9 cellular contexts compared by ENCODE assay signal in the genomic region with DNA sequence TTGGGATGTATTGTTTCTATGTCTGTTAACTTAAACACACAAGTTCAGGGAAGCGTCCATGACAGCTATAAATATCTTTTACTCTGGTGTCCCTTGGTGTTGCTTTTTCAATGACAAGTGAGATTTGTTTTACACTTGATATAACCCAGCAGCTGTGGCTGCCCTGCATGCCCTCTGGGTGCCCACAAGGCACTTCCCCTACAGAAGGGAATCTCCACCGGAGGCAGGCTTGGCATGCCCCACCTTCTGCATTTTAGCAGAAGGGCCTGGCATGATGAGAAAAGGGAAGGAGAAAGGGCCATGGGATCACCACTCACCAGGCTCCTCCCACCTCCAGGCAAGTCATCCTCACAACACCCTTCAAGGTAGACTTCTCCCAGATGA. TPM values are rescaled to one million over a fixed set of nuclear protein-coding genes. Genes with fewer than 3 reads are reported as not detected.
DNase-seq lines count a peak whose midpoint lies in the region; ATAC-seq and TF ChIP-seq lines count a peak whose summit lies in the region.
"Had no signal": no experiment of that assay in that cellular context is flagged by ENCODE, and none has a peak within 500 bp of the region (broad histone marks: within the 10 kb centered on the region; RNA-seq: fewer than 3 reads in every experiment).

No MANE protein-coding gene starts in this region.

- DNase-seq in MM.1S, result peak; percentile 42
- DNase-seq in colonic mucosa, result peak; percentile 31
- no peak for DNase-seq in thoracic aorta (ENCODE audit: low spot score)
- no peak for DNase-seq in NCI-H82 (lab: John Stamatoyannopoulos, UW)
- no peak for DNase-seq in NCI-H1105 (lab: John Stamatoyannopoulos, UW)
- no peak for DNase-seq in kidney glomerular epithelial cell (lab: John Stamatoyannopoulos, UW)
- DNase-seq in cerebellar nuclear complex (lab: John Stamatoyannopoulos, UW), result no peak
- DNase-seq: activated CD4-positive, alpha-beta memory T cell treated with anti-CD3 and anti-CD28 coated beads for 36 hours had no signal

- no peaks in the 10 kb centered on the region for H3K27me3 ChIP-seq in MM.1S (replicated peaks; ENCODE audit: insufficient read depth, low read length)
- H3K27me3 ChIP-seq in colonic mucosa, result no peaks in the 10 kb centered on the region
- no peaks in the 10 kb centered on the region for H3K27me3 ChIP-seq in muscle layer of duodenum (ENCODE audit: low read depth, low read length)
- H3K27me3 ChIP-seq in thoracic aorta (replicated peaks; ENCODE audit: insufficient read depth), result no peaks in the 10 kb centered on the region

- H3K4me1 ChIP-seq in MM.1S (ENCODE audit: low read length) (peaks cover 61% of the 10 kb centered on the region), colonic mucosa (no peaks in the 10 kb centered on the region), muscle layer of duodenum (ENCODE audit: control insufficient read depth in 1 of 2, insufficient read depth in 2 of 2, low read length in 2 of 2) (peaks cover 25 to 67% of the 10 kb centered on the region in 2 donors), thoracic aorta (ENCODE audit: control insufficient read depth in 1 of 2, low read depth in 2 of 2) (peaks cover 49 to 86% of the 10 kb centered on the region in 2 donors)

- H3K4me2 ChIP-seq in MM.1S (ENCODE audit: low read depth, low read length), result peak overlapping the region; percentile 72

- H3K36me3 ChIP-seq in MM.1S (replicated peaks; ENCODE audit: insufficient read depth, low read length) (no peaks in the 10 kb centered on the region), colonic mucosa (no peaks in the 10 kb centered on the region), muscle layer of duodenum (ENCODE audit: control insufficient read depth in 1 of 2, insufficient read depth in 2 of 2, low read length in 2 of 2) (peaks cover 3 to 10% of the 10 kb centered on the region in 2 donors), thoracic aorta (peaks cover 6% of the 10 kb centered on the region)

- no peaks in the 10 kb centered on the region for H3K9me2 ChIP-seq in MM.1S (replicated peaks; ENCODE audit: insufficient read depth, low read length)

- peak; percentile 11; the same call in 1 of the 2 replicates for TF ChIP-seq CTCF in MM.1S (IDR thresholded peaks at IDR 0.05; ENCODE audit: low read length)
- TF ChIP-seq CTCF in colonic mucosa (IDR thresholded peaks at IDR 0.05), result no peak
- TF ChIP-seq CTCF in thoracic aorta (IDR thresholded peaks at IDR 0.05), result no peak

- H3K79me2 ChIP-seq in MM.1S (ENCODE audit: low read length), result peaks cover 91% of the 10 kb centered on the region

- H3K9me3 ChIP-seq in MM.1S (replicated peaks; ENCODE audit: insufficient read depth, low read length) (no peaks in the 10 kb centered on the region), colonic mucosa (no peaks in the 10 kb centered on the region), muscle layer of duodenum (ENCODE audit: control insufficient read depth in 1 of 2, low read length in 2 of 2) (no peaks in the 10 kb centered on the region), thoracic aorta (no peaks in the 10 kb centered on the region)

- H3K4me3 ChIP-seq in MM.1S (ENCODE audit: low read length) (no peak overlapping the region; the same call in 1 of the 2 replicates), colonic mucosa (no peak overlapping the region), muscle layer of duodenum (ENCODE audit: low read depth in 1 of 2, low read length in 2 of 2) (no peak overlapping the region), thoracic aorta (peak overlapping the region; percentile 4)

- intact Hi-C loops in colonic mucosa (cut with DNase I), result no loop called here

- H3F3A ChIP-seq in MM.1S (ENCODE audit: insufficient read depth, low read length), result peaks cover 37% of the 10 kb centered on the region

- H4K20me1 ChIP-seq in MM.1S (ENCODE audit: insufficient read depth, low read length), result no peaks in the 10 kb centered on the region

- ATAC-seq in thoracic aorta (ENCODE audit: insufficient number of reproducible peaks, low FRiP score, low read depth), result no peak

- H3K27ac ChIP-seq in MM.1S (ENCODE audit: low read length) (peak overlapping the region; percentile 78; the same call in 1 of the 2 replicates), colonic mucosa (no peak overlapping the region), muscle layer of duodenum (ENCODE audit: low read length) (peak overlapping the region; percentile 52), thoracic aorta (peak overlapping the region in 1 of 2 donors; percentile 59)

- H3K9ac ChIP-seq in MM.1S (ENCODE audit: low read length) (peak overlapping the region; percentile 33; the same call in 1 of the 2 replicates), colonic mucosa (ENCODE audit: low read depth in 2 of 2, low read length in 2 of 2) (no peak overlapping the region)

- no peak overlapping the region for H2AFZ ChIP-seq in MM.1S (ENCODE audit: low read length)

RNA-seq across cellular contexts. Expression of a gene that starts 5.7 kb away (rescaled TPM):
- total RNA-seq in colonic mucosa, result 1 to 10 TPM; 1.5 to 3.6 TPM
- 1 to 10 TPM; 1.9 to 7.4 TPM for total RNA-seq in thoracic aorta

RNA-seq across cellular contexts. Expression of a gene that starts 5.8 kb away (rescaled TPM):
- total RNA-seq in colonic mucosa (10 to 100 TPM in 1 of 2 donors, 1 to 10 TPM in 1; 7.0 to 22.5 TPM), thoracic aorta (100 to 1,000 TPM; 116 to 134 TPM)

Comparison
In these comparisons a context has a peak if more than half of its experiments do, and no peak if none do; other contexts are left out.
1. DNase-seq: peak in MM.1S (single experiment) and colonic mucosa (single experiment); none in thoracic aorta (single experiment), NCI-H82 (single experiment), NCI-H1105 (single experiment), kidney glomerular epithelial cell (single experiment) and cerebellar nuclear complex (0 of 2).
2. RNA of a gene that starts 5.8 kb away (total RNA-seq): 116 to 134 TPM in thoracic aorta; 7.0 to 22.5 TPM in colonic mucosa; every median in the first group is over 4 times any median in the second.